In genomic region chr7:47026733-47027450, GRCh38 we compare ENCODE assay signal across 22 cellular contexts.
DNase-seq lines count a peak whose midpoint lies in the region; ATAC-seq and TF ChIP-seq lines count a peak whose summit lies in the region.
"Had no signal": no experiment of that assay in that cellular context is flagged by ENCODE, and none has a peak within 500 bp of the region (broad histone marks: within the 10 kb centered on the region; RNA-seq: fewer than 3 reads in every experiment).

No MANE protein-coding gene starts in this region.

- H3K27ac ChIP-seq in vagina: peak overlapping the region; percentile 47
- H3K27ac ChIP-seq: A549, HL-60 had no signal

- ATAC-seq in Right ventricle myocardium inferior (peak; percentile 87), mucosa of descending colon (no peak), GM19395 (IDR thresholded peaks at IDR 0.05; ENCODE audit: unreplicated experiment) (no peak)
- ATAC-seq: A549, SK-N-SH treated with all-trans-retinoic acid at 6 μM for 48 hours, T-cell had no signal

- DNase-seq in Right ventricle myocardium inferior (ENCODE audit: missing footprints) (peak; percentile 65), cardiac septum (ENCODE audit: low spot score) (no peak), NCI-H1092 (lab: John Stamatoyannopoulos, UW) (peak; percentile 95), NCI-H774 (lab: John Stamatoyannopoulos, UW) (peak; percentile 68), vagina (ENCODE audit: extremely low spot score in 2 of 2) (no peak), mucosa of descending colon (no peak)
- DNase-seq: CD4-positive, alpha-beta T cell; DND-41; H9; IMR-90; NCI-H1048; NCI-H1694; NCI-H2107; NCI-H226; NCI-H526 treated with DMSO at 0.1 percent for 48 hours; OCI-M1; SHP77 treated with DMSO at 0.1 percent for 48 hours; T-cell had no signal

- no peaks in the 10 kb centered on the region for H3K9me3 ChIP-seq in vagina
- no peaks in the 10 kb centered on the region for H3K9me3 ChIP-seq in mucosa of descending colon
- H3K9me3 ChIP-seq: A549 had no signal

- no peak for TF ChIP-seq POLR2A in vagina (IDR thresholded peaks at IDR 0.05)

- H3K27me3 ChIP-seq in vagina: no peaks in the 10 kb centered on the region

- no peak for TF ChIP-seq CTCF in vagina (IDR thresholded peaks at IDR 0.05)
- TF ChIP-seq CTCF in mucosa of descending colon (IDR thresholded peaks at IDR 0.05): no peak

- peaks cover 46% of the 10 kb centered on the region for H3K4me1 ChIP-seq in vagina
- H3K4me1 ChIP-seq in mucosa of descending colon (ENCODE audit: low read depth): no peaks in the 10 kb centered on the region
- H3K4me1 ChIP-seq: A549 had no signal

- no peak overlapping the region for H3K4me3 ChIP-seq in vagina
- H3K4me3 ChIP-seq in mucosa of descending colon: no peak overlapping the region
- H3K4me3 ChIP-seq: A549 had no signal

- intact Hi-C loops in Right ventricle myocardium inferior (cut with DNase I) (no loop called here), cardiac septum (cut with DNase I) (no loop called here), vagina (cut with DNase I) (no loop called here), mucosa of descending colon (cut with DNase I, micrococcal nuclease) (no loop called here)

- H3K36me3 ChIP-seq in vagina (no peaks in the 10 kb centered on the region), mucosa of descending colon (ENCODE audit: low read depth) (no peaks in the 10 kb centered on the region)

Comparison
In these comparisons a context has a peak if more than half of its experiments do, and no peak if none do; other contexts are left out.
1. DNase-seq: peak in Right ventricle myocardium inferior (single experiment), NCI-H1092 (single experiment) and NCI-H774 (single experiment); none in cardiac septum (single experiment), vagina (0 of 2) and mucosa of descending colon (0 of 3).